19 cellular contexts compared by ENCODE assay signal in genomic region chr9:95938724-95939123, GRCh38.
DNase-seq lines count a peak whose midpoint lies in the region; ATAC-seq and TF ChIP-seq lines count a peak whose summit lies in the region.
"Had no signal": no experiment of that assay in that cellular context is flagged by ENCODE, and none has a peak within 500 bp of the region (broad histone marks: within the 10 kb centered on the region; RNA-seq: fewer than 3 reads in every experiment).

No MANE protein-coding gene starts in this region.

- H3K4me1 ChIP-seq in OCI-LY7 (ENCODE audit: insufficient read depth, low read length, poor library complexity, severe bottlenecking) (no peaks in the 10 kb centered on the region), lower lobe of right lung (no peaks in the 10 kb centered on the region)
- H3K4me1 ChIP-seq: BE2C had no signal

- H2AFZ ChIP-seq in OCI-LY7 (ENCODE audit: low read length) = no peak overlapping the region

- TF ChIP-seq CTCF in GM12873 (IDR thresholded peaks at IDR 0.05; ENCODE audit: insufficient read depth, low read depth, low read length, missing control alignments) (peak; percentile 19), OCI-LY7 (conservative IDR thresholded peaks at IDR 0.05; ENCODE audit: low read length) (peak; percentile 63), choroid plexus epithelial cell (conservative IDR thresholded peaks at IDR 0.05; ENCODE audit: low read depth, low read length) (no peak), lower lobe of right lung (IDR thresholded peaks at IDR 0.05) (peak; percentile 24)

- H3K9me3 ChIP-seq in OCI-LY7 (ENCODE audit: low read length) = 0 out of 2 replicates have a peak, but pooled peaks cover 6% of the 10 kb centered on the region
- H3K9me3 ChIP-seq in lower lobe of right lung = no peaks in the 10 kb centered on the region
- H3K9me3 ChIP-seq: BE2C, HAP-1 had no signal

- intact Hi-C loops in OCI-LY7 (cut with micrococcal nuclease; ENCODE audit: unreplicated experiment) = no loop called here
- intact Hi-C loops in lower lobe of right lung (cut with DNase I) = no loop called here

- BruUV-seq in OCI-LY7 (replicated peaks; lab: Mats Ljungman, UMichigan) = no TSS peak

- POLR2A ChIA-PET in OCI-LY7 (lab: Charles Lee) = interaction anchor here (0.5 to 0.9 kb wide), 2 partner anchors 20 to 46 kb away, joined by 3 to 4 read pairs; no protein-coding TSS in a partner anchor

- H3K27me3 ChIP-seq in lower lobe of right lung (ENCODE audit: low read depth) = no peaks in the 10 kb centered on the region
- H3K27me3 ChIP-seq: BE2C had no signal

- no peak overlapping the region for H3K27ac ChIP-seq in OCI-LY7 (ENCODE audit: low read depth, low read length, poor library complexity, severe bottlenecking)
- H3K27ac ChIP-seq in lower lobe of right lung = no peak overlapping the region

- H3K4me3 ChIP-seq in OCI-LY7 (ENCODE audit: low read depth, low read length, poor library complexity, severe bottlenecking) (no peak overlapping the region), choroid plexus epithelial cell (ENCODE audit: low read depth, low read length) (no peak overlapping the region), lower lobe of right lung (no peak overlapping the region)
- H3K4me3 ChIP-seq: HAP-1 had no signal

- DNase-seq in OCI-LY7 (ENCODE audit: low spot score) (peak; percentile 9), choroid plexus epithelial cell (ENCODE audit: low read depth) (peak; percentile 40), lower lobe of right lung (no peak), NCI-H82 treated with DMSO at 0.1 percent for 48 hours (lab: John Stamatoyannopoulos, UW; ENCODE audit: unreplicated experiment) (no peak), cerebellar nuclear complex (lab: John Stamatoyannopoulos, UW) (no peak)
- DNase-seq: BE2C; CD4-positive, alpha-beta T cell; EL; KBM-7; NCI-H1436 treated with DMSO at 0.1 percent for 48 hours; NCI-H2081; NCI-H510A; NCI-H82; SHP77 had no signal

- ATAC-seq in lower lobe of right lung (no peak), HG03520 (IDR thresholded peaks at IDR 0.05; ENCODE audit: unreplicated experiment) (no peak), HG03280 (IDR thresholded peaks at IDR 0.05; ENCODE audit: unreplicated experiment) (no peak)
- ATAC-seq: Panc1 had no signal

- CTCF ChIA-PET in OCI-LY7 (lab: Charles Lee; ENCODE audit: unreplicated experiment) = no interaction called here

- H3K36me3 ChIP-seq in OCI-LY7 (ENCODE audit: insufficient read depth, low read length) (peaks cover 62% of the 10 kb centered on the region), lower lobe of right lung (peaks cover 43% of the 10 kb centered on the region)

- H3K79me2 ChIP-seq in OCI-LY7 (ENCODE audit: insufficient read depth, low read depth, low read length) = no peaks in the 10 kb centered on the region

- no peaks in the 10 kb centered on the region for H4K20me1 ChIP-seq in OCI-LY7 (ENCODE audit: insufficient read depth, low read length)

- no peak overlapping the region for H3K4me2 ChIP-seq in OCI-LY7 (ENCODE audit: low read length)

- no peaks in the 10 kb centered on the region for H3K9me2 ChIP-seq in OCI-LY7 (ENCODE audit: insufficient read depth, low read length)

Comparison
In these comparisons a context has a peak if more than half of its experiments do, and no peak if none do; other contexts are left out.
1. DNase-seq: peak in OCI-LY7 (single experiment) and choroid plexus epithelial cell (single experiment); none in lower lobe of right lung (single experiment), NCI-H82 treated with DMSO at 0.1 percent for 48 hours (single experiment) and cerebellar nuclear complex (0 of 2).